Comparison of ENCODE assay signal across 1 cellular context in the genomic region with DNA sequence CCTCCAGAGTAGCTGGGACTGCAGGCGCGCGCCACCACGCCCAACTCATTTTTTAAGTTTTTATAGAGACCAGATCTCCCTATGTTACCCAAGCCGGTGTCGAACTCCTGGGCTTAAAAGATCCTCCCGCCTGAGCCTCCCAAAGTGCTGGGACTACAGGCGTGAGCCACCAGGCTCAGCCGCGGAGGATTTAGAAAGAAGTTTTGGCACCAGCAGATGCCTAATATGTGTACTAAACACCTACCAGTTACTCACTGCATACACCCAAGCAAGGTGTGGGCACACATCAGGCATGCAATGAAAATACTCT.
TF ChIP-seq lines count a peak whose summit lies in the region.

No MANE protein-coding gene starts in this region.

TF ChIP-seq in HepG2, 621 proteins besides CTCF, POLR2A, EP300 and RAD21:
- TF ChIP-seq KDM3A (CRISPR knock-in tag; IDR thresholded peaks at IDR 0.05; ENCODE audit: low read depth) (0 out of 2 replicates have a peak, but pooled peaks have one; percentile 1), MXD4 (CRISPR knock-in tag; IDR thresholded peaks at IDR 0.05) (no peak), PRPF4 (IDR thresholded peaks at IDR 0.05; ENCODE audit: low read depth, low read length, poor library complexity, severe bottlenecking) (peak; percentile 34), ZNF598 (CRISPR knock-in tag; IDR thresholded peaks at IDR 0.05; ENCODE audit: borderline replicate concordance) (0 out of 2 replicates have a peak, but pooled peaks have one; percentile 30), NR1H2 (CRISPR knock-in tag; IDR thresholded peaks at IDR 0.05; ENCODE audit: borderline replicate concordance, low read depth) (0 out of 2 replicates have a peak, but pooled peaks have one; percentile 30)
